In genomic region chr1:207172885-207173284, GRCh38 we compare ENCODE assay signal across 2 cellular contexts.
TF ChIP-seq lines count a peak whose summit lies in the region.

No MANE protein-coding gene starts in this region.

TF ChIP-seq in GM12891, 5 proteins besides CTCF, POLR2A, EP300 and RAD21:
- TF ChIP-seq POLR2AphosphoS5 (IDR thresholded peaks at IDR 0.05; ENCODE audit: low read depth, low read length) (no peak), POU2F2 (IDR thresholded peaks at IDR 0.05; ENCODE audit: low read depth, low read length) (no peak), SPI1 (IDR thresholded peaks at IDR 0.05; ENCODE audit: low read depth, low read length) (peak; percentile 60), TAF1 (IDR thresholded peaks at IDR 0.05; ENCODE audit: low read depth, low read length) (no peak), PAX5 (IDR thresholded peaks at IDR 0.05; ENCODE audit: insufficient read depth, low read length, severe bottlenecking) (no peak)
TF ChIP-seq in GM12891: peak in this region for 1.

TF ChIP-seq in K562, 482 proteins besides CTCF, POLR2A, EP300 and RAD21:
- no peak for TF ChIP-seq SAFB (IDR thresholded peaks at IDR 0.05; ENCODE audit: borderline replicate concordance, low read depth, low read length)
- TF ChIP-seq, protein P1, sequence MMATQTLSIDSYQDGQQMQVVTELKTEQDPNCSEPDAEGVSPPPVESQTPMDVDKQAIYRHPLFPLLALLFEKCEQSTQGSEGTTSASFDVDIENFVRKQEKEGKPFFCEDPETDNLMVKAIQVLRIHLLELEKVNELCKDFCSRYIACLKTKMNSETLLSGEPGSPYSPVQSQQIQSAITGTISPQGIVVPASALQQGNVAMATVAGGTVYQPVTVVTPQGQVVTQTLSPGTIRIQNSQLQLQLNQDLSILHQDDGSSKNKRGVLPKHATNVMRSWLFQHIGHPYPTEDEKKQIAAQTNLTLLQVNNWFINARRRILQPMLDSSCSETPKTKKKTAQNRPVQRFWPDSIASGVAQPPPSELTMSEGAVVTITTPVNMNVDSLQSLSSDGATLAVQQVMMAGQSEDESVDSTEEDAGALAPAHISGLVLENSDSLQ (IDR thresholded peaks at IDR 0.05) = peak; percentile 48; the same call in 1 of the 2 replicates
